Comparison of ENCODE assay signal across 11 cellular contexts in the genomic region with DNA sequence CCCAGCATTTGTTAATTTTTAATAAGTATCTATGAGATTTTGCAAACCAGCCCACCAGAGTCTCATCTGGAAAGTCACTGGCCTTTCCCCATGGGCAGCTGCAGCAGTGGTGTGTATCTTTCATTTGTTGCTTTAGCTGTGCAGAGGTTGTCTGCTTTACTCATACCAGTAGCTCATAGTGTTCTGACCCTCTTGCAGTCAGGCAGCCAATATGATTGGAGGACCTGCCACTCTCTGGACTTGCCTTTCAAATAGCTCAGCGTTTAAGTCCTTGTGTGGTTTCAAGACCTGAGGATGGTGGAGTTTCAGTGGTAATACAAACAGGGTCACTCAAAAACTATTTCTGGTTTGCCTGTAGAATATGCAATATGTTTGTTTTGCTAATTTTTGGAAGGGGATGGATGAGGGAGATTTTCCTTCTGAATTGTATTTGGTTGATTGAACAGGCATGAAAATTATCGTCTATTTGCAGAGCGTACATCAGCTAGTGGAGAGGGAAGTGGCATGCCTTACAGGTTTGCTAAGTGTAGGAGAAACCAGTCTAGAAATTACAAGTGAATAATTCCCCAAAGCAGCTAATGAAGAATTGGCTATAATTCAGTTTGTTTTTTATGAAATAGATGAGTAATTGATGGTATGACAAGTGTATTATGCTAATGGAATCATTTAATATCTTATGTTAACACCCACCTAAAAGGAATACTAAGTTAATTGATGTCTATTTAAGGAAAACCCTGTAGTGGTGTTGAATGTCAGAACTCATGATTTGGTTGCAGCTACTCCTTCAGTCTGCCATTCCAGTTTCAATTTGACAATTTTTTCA. TPM values are rescaled to one million over a fixed set of nuclear protein-coding genes. Genes with fewer than 3 reads are reported as not detected.
DNase-seq lines count a peak whose midpoint lies in the region; ATAC-seq lines count a peak whose summit lies in the region.
"Had no signal": no experiment of that assay in that cellular context is flagged by ENCODE, and none has a peak within 500 bp of the region (broad histone marks: within the 10 kb centered on the region; RNA-seq: fewer than 3 reads in every experiment).

No MANE protein-coding gene starts in this region.

- POLR2A ChIA-PET in activated CD4-positive, alpha-beta T cell treated with anti-CD3 and anti-CD28 coated beads for 36 hours (lab: Charles Lee), result interaction anchor here (1.1 kb wide), 1 partner anchor 9 kb away, joined by 5 read pairs; the partner anchor contains the start of gene POLA1

- H3K4me3 Mint-ChIP-seq in activated CD4-positive, alpha-beta T cell treated with anti-CD3 and anti-CD28 coated beads for 36 hours, result no peak overlapping the region
- no peak overlapping the region for H3K4me3 Mint-ChIP-seq in activated T-helper 1 cell treated with anti-CD3 and anti-CD28 coated beads, Interleukin-12 subunit alpha, Interleukin-12 subunit beta, Interleukin-2, Interleukin-4 antibody, amounts not matched to agents 30 ng/mL and 10 ng/mL and 1 ng/mL, durations not matched to agents 14 hours and 24 hours and 36 hours
- H3K4me3 Mint-ChIP-seq: nephron progenitor cell had no signal

- peak overlapping the region; percentile 44 for H3K27ac Mint-ChIP-seq in activated CD4-positive, alpha-beta T cell treated with anti-CD3 and anti-CD28 coated beads for 36 hours
- H3K27ac Mint-ChIP-seq in activated T-helper 1 cell treated with anti-CD3 and anti-CD28 coated beads, Interleukin-12 subunit alpha, Interleukin-12 subunit beta, Interleukin-2, Interleukin-4 antibody, amounts not matched to agents 30 ng/mL and 10 ng/mL and 1 ng/mL, durations not matched to agents 14 hours and 24 hours and 36 hours, result peak overlapping the region; percentile 43
- H3K27ac Mint-ChIP-seq: nephron progenitor cell had no signal

- peaks cover 37% of the 10 kb centered on the region for H3K36me3 Mint-ChIP-seq in activated CD4-positive, alpha-beta T cell treated with anti-CD3 and anti-CD28 coated beads for 36 hours (ENCODE audit: low read depth)
- peaks cover 20% of the 10 kb centered on the region for H3K36me3 Mint-ChIP-seq in activated T-helper 1 cell treated with anti-CD3 and anti-CD28 coated beads, Interleukin-12 subunit alpha, Interleukin-12 subunit beta, Interleukin-2, Interleukin-4 antibody, amounts not matched to agents 30 ng/mL and 10 ng/mL and 1 ng/mL, durations not matched to agents 14 hours and 24 hours and 36 hours (ENCODE audit: low read depth)

- no peaks in the 10 kb centered on the region for H3K9me3 Mint-ChIP-seq in activated CD4-positive, alpha-beta T cell treated with anti-CD3 and anti-CD28 coated beads for 36 hours (ENCODE audit: low read depth)
- no peaks in the 10 kb centered on the region for H3K9me3 Mint-ChIP-seq in activated T-helper 1 cell treated with anti-CD3 and anti-CD28 coated beads, Interleukin-12 subunit alpha, Interleukin-12 subunit beta, Interleukin-2, Interleukin-4 antibody, amounts not matched to agents 30 ng/mL and 10 ng/mL and 1 ng/mL, durations not matched to agents 14 hours and 24 hours and 36 hours

- intact Hi-C loops in activated CD4-positive, alpha-beta T cell treated with anti-CD3 and anti-CD28 coated beads for 36 hours (cut with DNase I, micrococcal nuclease), result no loop called here
- intact Hi-C loops in activated T-helper 1 cell treated with anti-CD3 and anti-CD28 coated beads, Interleukin-12 subunit alpha, Interleukin-12 subunit beta, Interleukin-2, Interleukin-4 antibody, amounts not matched to agents 30 ng/mL and 10 ng/mL and 1 ng/mL, durations not matched to agents 14 hours and 24 hours and 36 hours (cut with micrococcal nuclease), result no loop called here

- no peaks in the 10 kb centered on the region for H3K27me3 Mint-ChIP-seq in activated CD4-positive, alpha-beta T cell treated with anti-CD3 and anti-CD28 coated beads for 36 hours
- H3K27me3 Mint-ChIP-seq in activated T-helper 1 cell treated with anti-CD3 and anti-CD28 coated beads, Interleukin-12 subunit alpha, Interleukin-12 subunit beta, Interleukin-2, Interleukin-4 antibody, amounts not matched to agents 30 ng/mL and 10 ng/mL and 1 ng/mL, durations not matched to agents 14 hours and 24 hours and 36 hours (ENCODE audit: insufficient read depth), result no peaks in the 10 kb centered on the region

- ATAC-seq in activated CD4-positive, alpha-beta T cell treated with anti-CD3 and anti-CD28 coated beads for 36 hours, result peak; percentile 26
- ATAC-seq in GM21360 (IDR thresholded peaks at IDR 0.05; ENCODE audit: unreplicated experiment) (peak; percentile 88), HG03025 (IDR thresholded peaks at IDR 0.05; ENCODE audit: low FRiP score, unreplicated experiment) (peak; percentile 96)

- CTCF ChIA-PET in activated CD4-positive, alpha-beta T cell treated with anti-CD3 and anti-CD28 coated beads for 36 hours (lab: Charles Lee), result interaction anchor here (0.7 to 2.0 kb wide), 2 partner anchors 9 to 107 kb away, joined by 4 read pairs; no protein-coding TSS in a partner anchor

- H3K4me1 Mint-ChIP-seq in activated CD4-positive, alpha-beta T cell treated with anti-CD3 and anti-CD28 coated beads for 36 hours, result peaks cover 10% of the 10 kb centered on the region
- H3K4me1 Mint-ChIP-seq in activated T-helper 1 cell treated with anti-CD3 and anti-CD28 coated beads, Interleukin-12 subunit alpha, Interleukin-12 subunit beta, Interleukin-2, Interleukin-4 antibody, amounts not matched to agents 30 ng/mL and 10 ng/mL and 1 ng/mL, durations not matched to agents 14 hours and 24 hours and 36 hours (ENCODE audit: low read depth), result peaks cover 5% of the 10 kb centered on the region
- H3K4me1 Mint-ChIP-seq: nephron progenitor cell had no signal

- DNase-seq in activated CD4-positive, alpha-beta T cell treated with anti-CD3 and anti-CD28 coated beads for 36 hours, result no peak
- no peak for DNase-seq in activated CD4-positive, alpha-beta T cell treated with anti-CD3 and anti-CD28 coated beads, Interleukin-2, amount 50 U/mL, for 48 hours
- no peak for DNase-seq in activated T-helper 1 cell treated with anti-CD3 and anti-CD28 coated beads, Interleukin-12 subunit alpha, Interleukin-12 subunit beta, Interleukin-2, Interleukin-4 antibody, amounts not matched to agents 30 ng/mL and 10 ng/mL and 1 ng/mL, durations not matched to agents 14 hours and 24 hours and 36 hours (ENCODE audit: low spot score)
- DNase-seq in SIG-M5 (lab: John Stamatoyannopoulos, UW) (no peak), midbrain (lab: John Stamatoyannopoulos, UW) (no peak), AG08395 (ENCODE audit: low spot score) (no peak)
- DNase-seq: NCI-H2029, nephron progenitor cell, Peyer's patch had no signal

RNA-seq across cellular contexts. Expression of gene POLA1, which starts 8.9 kb away (rescaled TPM):
- total RNA-seq in activated CD4-positive, alpha-beta T cell treated with anti-CD3 and anti-CD28 coated beads for 36 hours, result 10 to 100 TPM; 48.4 to 52.1 TPM
- total RNA-seq in activated T-helper 1 cell treated with anti-CD3 and anti-CD28 coated beads, Interleukin-12 subunit alpha, Interleukin-12 subunit beta, Interleukin-2, Interleukin-4 antibody, amounts not matched to agents 30 ng/mL and 10 ng/mL and 1 ng/mL, durations not matched to agents 14 hours and 24 hours and 36 hours, result 38.2 and 38.3 TPM in 2 replicates

RNA-seq across cellular contexts. Expression of gene PCYT1B, which starts 55.4 kb away (rescaled TPM):
- total RNA-seq in activated CD4-positive, alpha-beta T cell treated with anti-CD3 and anti-CD28 coated beads for 36 hours, result under 1 TPM; 0.43 to 0.44 TPM
- 0.10 TPM in 1 of 2 replicates, not detected in the other for total RNA-seq in activated T-helper 1 cell treated with anti-CD3 and anti-CD28 coated beads, Interleukin-12 subunit alpha, Interleukin-12 subunit beta, Interleukin-2, Interleukin-4 antibody, amounts not matched to agents 30 ng/mL and 10 ng/mL and 1 ng/mL, durations not matched to agents 14 hours and 24 hours and 36 hours
- total RNA-seq: Peyer's patch had no signal

Comparison
In these comparisons a context has a peak if more than half of its experiments do, and no peak if none do; other contexts are left out.
1. ATAC-seq: peak in every context shown above with its lines; median percentile 96 in HG03025; 88 in GM21360; 26 in activated CD4-positive, alpha-beta T cell treated with anti-CD3 and anti-CD28 coated beads for 36 hours.